1 cellular context compared by ENCODE assay signal in genomic region chr4:37483610-37484009, GRCh38.
TF ChIP-seq lines count a peak whose summit lies in the region.

No MANE protein-coding gene starts in this region.

TF ChIP-seq in liver, 16 proteins besides CTCF, POLR2A, EP300 and RAD21 (continued from another document):
- TF ChIP-seq REST (IDR thresholded peaks at IDR 0.05): no peak
- TF ChIP-seq SP1 (IDR thresholded peaks at IDR 0.05): no peak
- no peak for TF ChIP-seq EGR1 (IDR thresholded peaks at IDR 0.05; ENCODE audit: low read depth in 2 of 2)
- peak; percentile 59 to 69 for TF ChIP-seq HNF4A (conservative IDR thresholded peaks at IDR 0.05)
- TF ChIP-seq YY1 (IDR thresholded peaks at IDR 0.05): no peak
